22 cellular contexts compared by ENCODE assay signal in the genomic region with DNA sequence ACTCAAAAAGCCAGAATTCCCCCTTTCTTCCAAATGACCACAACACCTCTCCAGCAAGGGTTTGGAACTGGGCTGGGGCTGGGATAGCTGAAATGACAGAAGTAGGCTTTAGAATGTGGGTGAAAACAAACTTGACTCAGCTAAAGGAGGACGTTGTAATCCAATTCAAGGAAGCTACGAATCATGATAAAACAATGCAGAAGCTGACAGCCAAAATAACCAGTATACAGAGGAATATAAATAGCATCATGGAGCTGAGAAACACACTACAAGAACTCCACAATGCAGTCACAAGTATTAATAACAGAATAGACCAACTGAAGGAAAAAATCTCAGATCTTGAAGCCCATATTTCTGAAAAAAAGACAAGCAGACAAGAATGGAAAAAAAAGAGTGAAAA.
DNase-seq lines count a peak whose midpoint lies in the region; ATAC-seq and TF ChIP-seq lines count a peak whose summit lies in the region.
"Had no signal": no experiment of that assay in that cellular context is flagged by ENCODE, and none has a peak within 500 bp of the region (broad histone marks: within the 10 kb centered on the region; RNA-seq: fewer than 3 reads in every experiment).

No MANE protein-coding gene starts in this region.

- peak; percentile 17 for DNase-seq in BJ (ENCODE audit: low read depth)
- DNase-seq in PC-3, result peak; percentile 27
- peak; percentile 2 for DNase-seq in choroid plexus epithelial cell (ENCODE audit: low read depth)
- DNase-seq in iris pigment epithelial cell (ENCODE audit: low read depth), result peak; percentile 57
- DNase-seq in NCI-H82 (lab: John Stamatoyannopoulos, UW), result no peak
- no peak for DNase-seq in NCI-H2081 treated with DMSO at 0.1 percent for 48 hours (lab: John Stamatoyannopoulos, UW)
- DNase-seq in mesothelial cell of epicardium (ENCODE audit: low spot score in 2 of 2, unreplicated experiment in 2 of 2), result no peak
- DNase-seq in uterus, result no peak
- DNase-seq: activated CD4-positive, alpha-beta T cell treated with anti-CD3 and anti-CD28 coated beads for 36 hours; activated effector memory CD4-positive, alpha-beta T cell treated with Interleukin-2 at 50 U/mL for 16 hours; CD4-positive, CD25-positive, alpha-beta regulatory T cell; colonic mucosa; NCI-H187 treated with DMSO at 0.1 percent for 48 hours; NCI-H524; right lobe of liver; stimulated activated naive CD8-positive, alpha-beta T cell treated with anti-CD3 and anti-CD28 coated beads, Interleukin-15, amount 100 ng/mL, for 72 hours; T1000; upper lobe of right lung had no signal

- H3K9me2 ChIP-seq in PC-3 (replicated peaks; ENCODE audit: low read length), result no peaks in the 10 kb centered on the region

- no peak for TF ChIP-seq POLR2A in uterus (IDR thresholded peaks at IDR 0.05)

- CTCF ChIA-PET in BJ (lab: Yijun Ruan, JAX) (no interaction called here), PC-3 (lab: Charles Lee) (no interaction called here)

- POLR2A ChIA-PET in BJ (lab: Charles Lee), result no interaction called here
- POLR2A ChIA-PET in PC-3 (lab: Charles Lee; ENCODE audit: unreplicated experiment), result no interaction called here

- peaks cover 29% of the 10 kb centered on the region for H3K9me3 Mint-ChIP-seq in mesothelial cell of epicardium

- H3K4me3 Mint-ChIP-seq in mesothelial cell of epicardium, result no peak overlapping the region
- H3K4me3 Mint-ChIP-seq: activated CD4-positive, alpha-beta T cell treated with anti-CD3 and anti-CD28 coated beads for 36 hours; CD4-positive, CD25-positive, alpha-beta regulatory T cell; stimulated activated naive CD8-positive, alpha-beta T cell treated with anti-CD3 and anti-CD28 coated beads, Interleukin-15, amount 100 ng/mL, for 72 hours had no signal

- TF ChIP-seq CTCF in BJ (IDR thresholded peaks at IDR 0.05; ENCODE audit: insufficient read depth, low read depth, low read length) (no peak), PC-3 (conservative IDR thresholded peaks at IDR 0.05; ENCODE audit: low read depth, low read length) (no peak), choroid plexus epithelial cell (conservative IDR thresholded peaks at IDR 0.05; ENCODE audit: low read depth, low read length) (no peak), mesothelial cell of epicardium (IDR thresholded peaks at IDR 0.05; ENCODE audit: unreplicated experiment) (no peak), uterus (IDR thresholded peaks at IDR 0.05) (no peak)

- H3K27me3 ChIP-seq in BJ (ENCODE audit: control insufficient read depth, insufficient read depth, low read length) (no peaks in the 10 kb centered on the region), PC-3 (ENCODE audit: low read length) (no peaks in the 10 kb centered on the region), uterus (no peaks in the 10 kb centered on the region)
- H3K27me3 ChIP-seq: colonic mucosa, esophagus muscularis mucosa, hepatocyte, neutrophil, right lobe of liver, upper lobe of right lung had no signal

- no peak overlapping the region for H3K4me2 ChIP-seq in PC-3 (ENCODE audit: low read length)
- H3K4me2 ChIP-seq: hepatocyte had no signal

- no peak overlapping the region for H3K27ac ChIP-seq in PC-3 (ENCODE audit: low read length)
- H3K27ac ChIP-seq in uterus, result no peak overlapping the region
- H3K27ac ChIP-seq: colonic mucosa, esophagus muscularis mucosa, hepatocyte, neutrophil, right lobe of liver, upper lobe of right lung had no signal

- no peak overlapping the region for H3K9ac ChIP-seq in PC-3 (ENCODE audit: low read length)

- H3K36me3 Mint-ChIP-seq in mesothelial cell of epicardium, result peaks cover 3% of the 10 kb centered on the region
- H3K36me3 Mint-ChIP-seq: CD4-positive, CD25-positive, alpha-beta regulatory T cell had no signal

- H3F3A ChIP-seq in PC-3 (ENCODE audit: low read length, unreplicated experiment), result no peaks in the 10 kb centered on the region

- no peaks in the 10 kb centered on the region for H4K20me1 ChIP-seq in PC-3 (ENCODE audit: low read length)

- H3K4me1 Mint-ChIP-seq in mesothelial cell of epicardium, result no peaks in the 10 kb centered on the region
- H3K4me1 Mint-ChIP-seq: activated CD4-positive, alpha-beta T cell treated with anti-CD3 and anti-CD28 coated beads for 36 hours; CD4-positive, CD25-positive, alpha-beta regulatory T cell; stimulated activated naive CD8-positive, alpha-beta T cell treated with anti-CD3 and anti-CD28 coated beads, Interleukin-15, amount 100 ng/mL, for 72 hours had no signal

- H3K79me2 ChIP-seq in PC-3 (ENCODE audit: low read length), result no peaks in the 10 kb centered on the region
- H3K79me2 ChIP-seq: hepatocyte had no signal

- BruUV-seq in PC-3 (replicated peaks; lab: Mats Ljungman, UMichigan), result no TSS peak

- ATAC-seq in PC-3, result peak; percentile 35; the same call in 1 of the 2 replicates
- ATAC-seq: activated CD4-positive, alpha-beta T cell treated with anti-CD3 and anti-CD28 coated beads for 36 hours; HCT116; right lobe of liver; stimulated activated naive CD8-positive, alpha-beta T cell treated with anti-CD3 and anti-CD28 coated beads, Interleukin-15, amount 100 ng/mL, for 72 hours; upper lobe of right lung had no signal

- no peaks in the 10 kb centered on the region for H3K36me3 ChIP-seq in BJ (ENCODE audit: control insufficient read depth, insufficient read depth, low read length)
- no peaks in the 10 kb centered on the region for H3K36me3 ChIP-seq in PC-3 (ENCODE audit: low read depth, low read length)
- no peaks in the 10 kb centered on the region for H3K36me3 ChIP-seq in uterus
- H3K36me3 ChIP-seq: colonic mucosa, esophagus muscularis mucosa, neutrophil, right lobe of liver, upper lobe of right lung had no signal

- H3K27ac Mint-ChIP-seq in mesothelial cell of epicardium, result no peak overlapping the region
- H3K27ac Mint-ChIP-seq: activated CD4-positive, alpha-beta T cell treated with anti-CD3 and anti-CD28 coated beads for 36 hours; CD4-positive, CD25-positive, alpha-beta regulatory T cell; stimulated activated naive CD8-positive, alpha-beta T cell treated with anti-CD3 and anti-CD28 coated beads, Interleukin-15, amount 100 ng/mL, for 72 hours had no signal

- H3K9me3 ChIP-seq in PC-3 (ENCODE audit: low read length), result no peaks in the 10 kb centered on the region
- H3K9me3 ChIP-seq in uterus, result peaks cover 0 to 7% of the 10 kb centered on the region in 2 donors
- H3K9me3 ChIP-seq: colonic mucosa, neutrophil, right lobe of liver, upper lobe of right lung had no signal

- no peaks in the 10 kb centered on the region for H3K27me3 Mint-ChIP-seq in mesothelial cell of epicardium (ENCODE audit: low read depth)
- H3K27me3 Mint-ChIP-seq: stimulated activated naive CD8-positive, alpha-beta T cell treated with anti-CD3 and anti-CD28 coated beads, Interleukin-15, amount 100 ng/mL, for 72 hours had no signal

- H2AFZ ChIP-seq in PC-3 (ENCODE audit: low read length), result no peak overlapping the region; the same call in 1 of the 2 replicates
- H2AFZ ChIP-seq: hepatocyte had no signal

- H3K4me3 ChIP-seq in BJ (ENCODE audit: low read depth, low read length) (no peak overlapping the region), PC-3 (ENCODE audit: low read length) (no peak overlapping the region), choroid plexus epithelial cell (ENCODE audit: low read depth, low read length) (no peak overlapping the region), uterus (no peak overlapping the region)
- H3K4me3 ChIP-seq: colonic mucosa, esophagus muscularis mucosa, hepatocyte, right lobe of liver, upper lobe of right lung had no signal

- intact Hi-C loops in PC-3 (cut with micrococcal nuclease), result no loop called here
- intact Hi-C loops in uterus (cut with DNase I; ENCODE audit: low total_unique reads), result no loop called here

- H3K4me1 ChIP-seq in PC-3 (ENCODE audit: insufficient read depth, low read length) (no peaks in the 10 kb centered on the region), uterus (no peaks in the 10 kb centered on the region)
- H3K4me1 ChIP-seq: colonic mucosa, esophagus muscularis mucosa, right lobe of liver, upper lobe of right lung had no signal

Comparison
In these comparisons a context has a peak if more than half of its experiments do, and no peak if none do; other contexts are left out.
1. DNase-seq: peak in BJ (single experiment), PC-3 (single experiment), choroid plexus epithelial cell (single experiment) and iris pigment epithelial cell (single experiment); none in NCI-H82 (single experiment), NCI-H2081 treated with DMSO at 0.1 percent for 48 hours (single experiment), mesothelial cell of epicardium (0 of 2) and uterus (0 of 2).